In the genomic region with DNA sequence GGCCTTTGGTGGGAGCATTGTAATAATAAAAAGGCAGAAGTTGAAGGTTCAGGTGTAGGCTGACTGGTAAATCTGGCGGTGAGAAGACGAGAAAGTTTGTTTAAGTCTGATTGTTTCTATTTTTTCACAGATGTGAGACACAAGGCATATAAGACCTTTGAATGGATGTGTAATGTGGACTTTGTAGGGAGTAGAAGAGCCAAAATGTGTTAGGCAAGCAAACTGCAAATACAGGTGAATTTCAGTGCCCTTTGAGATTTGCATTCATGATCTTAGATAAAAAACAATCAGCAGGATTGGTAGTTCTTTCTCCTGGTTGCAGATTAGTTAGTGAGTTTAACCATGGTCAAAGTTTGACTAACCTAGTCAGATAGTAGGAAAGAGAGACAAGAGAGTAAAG, we compare ENCODE assay signal across 23 cellular contexts.
DNase-seq lines count a peak whose midpoint lies in the region; ATAC-seq and TF ChIP-seq lines count a peak whose summit lies in the region.
"Had no signal": no experiment of that assay in that cellular context is flagged by ENCODE, and none has a peak within 500 bp of the region (broad histone marks: within the 10 kb centered on the region; RNA-seq: fewer than 3 reads in every experiment).

No MANE protein-coding gene starts in this region.

- H3K9me3 ChIP-seq in liver (ENCODE audit: control insufficient read depth in 4 of 4, low read length in 3 of 4): peaks cover 0 to 3% (median 0%) of the 10 kb centered on the region in 4 donors
- no peaks in the 10 kb centered on the region for H3K9me3 ChIP-seq in mucosa of descending colon
- H3K9me3 ChIP-seq: BE2C, BLaER1 had no signal

- peaks cover 7% of the 10 kb centered on the region for H3K36me3 Mint-ChIP-seq in WTC11
- H3K36me3 Mint-ChIP-seq: CD14-positive monocyte; CD4-positive, alpha-beta memory T cell; CD4-positive, CD25-positive, alpha-beta regulatory T cell; CD8-positive, alpha-beta memory T cell had no signal

- whole genome bisulfite sequencing in liver: 51% methylated on average over 2 of the region's 2 CpGs

- H3K4me3 ChIP-seq in liver (ENCODE audit: low read depth in 1 of 3, low read length in 3 of 3) (no peak overlapping the region), mucosa of descending colon (no peak overlapping the region)
- H3K4me3 ChIP-seq: BLaER1, GM12878 had no signal

- peaks cover 14% of the 10 kb centered on the region for H3K9me3 Mint-ChIP-seq in WTC11

- H3K36me3 ChIP-seq in liver (ENCODE audit: control insufficient read depth in 4 of 4, insufficient read depth in 3 of 4, low read depth in 1 of 4, low read length in 3 of 4) (no peaks in the 10 kb centered on the region), mucosa of descending colon (ENCODE audit: low read depth) (no peaks in the 10 kb centered on the region)
- H3K36me3 ChIP-seq: BE2C, BLaER1 had no signal

- H3K4me3 Mint-ChIP-seq in WTC11: no peak overlapping the region
- H3K4me3 Mint-ChIP-seq: CD14-positive monocyte; CD4-positive, alpha-beta memory T cell; CD4-positive, CD25-positive, alpha-beta regulatory T cell; CD8-positive, alpha-beta memory T cell had no signal

- TF ChIP-seq CTCF in liver (IDR thresholded peaks at IDR 0.05; ENCODE audit: low read depth, low read length, missing input control) (no peak), WTC11 (IDR thresholded peaks at IDR 0.05) (no peak), mucosa of descending colon (IDR thresholded peaks at IDR 0.05) (no peak)

- TF ChIP-seq RAD21 in liver (IDR thresholded peaks at IDR 0.05): peak; percentile 68 to 70

- ATAC-seq in left lobe of liver (peak; percentile 98), WTC11 (no peak), mucosa of descending colon (no peak)
- ATAC-seq: GM12878 had no signal

- CTCF ChIA-PET in WTC11 (lab: Charles Lee): interaction anchor here (1.1 kb wide), 1 partner anchor 17 kb away, joined by 3 read pairs; no protein-coding TSS in a partner anchor

- H3K27me3 ChIP-seq in liver (ENCODE audit: control insufficient read depth in 4 of 4, insufficient read depth in 4 of 4, low read length in 3 of 4): no peaks in the 10 kb centered on the region
- H3K27me3 ChIP-seq: BE2C, BLaER1 had no signal

- H3K4me1 Mint-ChIP-seq in WTC11: peaks cover 17% of the 10 kb centered on the region
- H3K4me1 Mint-ChIP-seq: CD14-positive monocyte; CD4-positive, alpha-beta memory T cell; CD4-positive, CD25-positive, alpha-beta regulatory T cell; CD8-positive, alpha-beta memory T cell had no signal

- H3K27me3 Mint-ChIP-seq in WTC11 (ENCODE audit: low read depth): no peaks in the 10 kb centered on the region; the same call in 1 of the 2 replicates
- H3K27me3 Mint-ChIP-seq: CD4-positive, alpha-beta memory T cell; CD4-positive, CD25-positive, alpha-beta regulatory T cell had no signal

- no peak overlapping the region for H3K27ac Mint-ChIP-seq in WTC11
- H3K27ac Mint-ChIP-seq: CD14-positive monocyte; CD4-positive, alpha-beta memory T cell; CD4-positive, CD25-positive, alpha-beta regulatory T cell; CD8-positive, alpha-beta memory T cell had no signal

- H3K9ac ChIP-seq in liver (ENCODE audit: low read depth in 1 of 2, low read length in 2 of 2): peak overlapping the region in 1 of 2 donors; percentile 28
- H3K9ac ChIP-seq: BLaER1 had no signal

- POLR2A ChIA-PET in WTC11 (lab: Charles Lee): no interaction called here

- H3K4me1 ChIP-seq in liver (ENCODE audit: control insufficient read depth in 4 of 4, insufficient read depth in 4 of 4, low read length in 3 of 4) (peaks cover 0 to 6% (median 3%) of the 10 kb centered on the region in 4 donors), mucosa of descending colon (ENCODE audit: low read depth) (no peaks in the 10 kb centered on the region)
- H3K4me1 ChIP-seq: BE2C, BLaER1 had no signal

- peak overlapping the region; percentile 0 to 30 for H3K27ac ChIP-seq in liver (ENCODE audit: low read depth in 1 of 2, low read length in 2 of 2)
- H3K27ac ChIP-seq: BLaER1 had no signal

- DNase-seq in left lobe of liver (ENCODE audit: low spot score) (no peak), WTC11 (ENCODE audit: low spot score) (no peak), mucosa of descending colon (no peak)
- no peak for DNase-seq in stimulated activated naive CD4-positive, alpha-beta T cell treated with Interleukin-2 at 50 U/mL for 16 hours (lab: John Stamatoyannopoulos, UW)
- DNase-seq: 8988T; ACHN; BE2C; C1 segment of cervical spinal cord; CD4-positive, alpha-beta memory T cell; CD4-positive, CD25-positive, alpha-beta regulatory T cell; CD8-positive, alpha-beta memory T cell; COR-L47; DMS 273 treated with DMSO at 0.1 percent for 48 hours; DMS153; DMS53; DMS79; DND-41; EL; GDM1 had no signal

- intact Hi-C loops in mucosa of descending colon (cut with DNase I, micrococcal nuclease): no loop called here

TF ChIP-seq in liver, 16 proteins besides CTCF, POLR2A, EP300 and RAD21 (continues in another document):
- TF ChIP-seq FOXA1 (IDR thresholded peaks at IDR 0.05) (peak; percentile 72), GABPA (IDR thresholded peaks at IDR 0.05 in 1 of 2, conservative IDR thresholded peaks at IDR 0.05 in 1 of 2) (no peak), HNF4G (IDR thresholded peaks at IDR 0.05) (peak; percentile 90), HNF4A (conservative IDR thresholded peaks at IDR 0.05) (peak; percentile 97 to 99), NR2F2 (IDR thresholded peaks at IDR 0.05) (no peak), RXRA (IDR thresholded peaks at IDR 0.05) (peak; percentile 80 to 83), FOXA2 (IDR thresholded peaks at IDR 0.05) (peak; percentile 81)
- TF ChIP-seq, protein P1, sequence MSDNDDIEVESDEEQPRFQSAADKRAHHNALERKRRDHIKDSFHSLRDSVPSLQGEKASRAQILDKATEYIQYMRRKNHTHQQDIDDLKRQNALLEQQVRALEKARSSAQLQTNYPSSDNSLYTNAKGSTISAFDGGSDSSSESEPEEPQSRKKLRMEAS (IDR thresholded peaks at IDR 0.05): peak; percentile 68
- TF ChIP-seq, protein P2, sequence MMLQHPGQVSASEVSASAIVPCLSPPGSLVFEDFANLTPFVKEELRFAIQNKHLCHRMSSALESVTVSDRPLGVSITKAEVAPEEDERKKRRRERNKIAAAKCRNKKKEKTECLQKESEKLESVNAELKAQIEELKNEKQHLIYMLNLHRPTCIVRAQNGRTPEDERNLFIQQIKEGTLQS (IDR thresholded peaks at IDR 0.05): peak; percentile 70

TF ChIP-seq in WTC11, 78 proteins besides CTCF, POLR2A, EP300 and RAD21 (continues in another document):
- no peak for TF ChIP-seq CREM (CRISPR knock-in tag; IDR thresholded peaks at IDR 0.05)
- TF ChIP-seq, protein P3, sequence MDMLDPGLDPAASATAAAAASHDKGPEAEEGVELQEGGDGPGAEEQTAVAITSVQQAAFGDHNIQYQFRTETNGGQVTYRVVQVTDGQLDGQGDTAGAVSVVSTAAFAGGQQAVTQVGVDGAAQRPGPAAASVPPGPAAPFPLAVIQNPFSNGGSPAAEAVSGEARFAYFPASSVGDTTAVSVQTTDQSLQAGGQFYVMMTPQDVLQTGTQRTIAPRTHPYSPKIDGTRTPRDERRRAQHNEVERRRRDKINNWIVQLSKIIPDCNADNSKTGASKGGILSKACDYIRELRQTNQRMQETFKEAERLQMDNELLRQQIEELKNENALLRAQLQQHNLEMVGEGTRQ (CRISPR knock-in tag; IDR thresholded peaks at IDR 0.05): no peak
- TF ChIP-seq NFATC4 (CRISPR knock-in tag; IDR thresholded peaks at IDR 0.05): no peak
- no peak for TF ChIP-seq JUN (CRISPR knock-in tag; IDR thresholded peaks at IDR 0.05)
- no peak for TF ChIP-seq OVOL2 (CRISPR knock-in tag; IDR thresholded peaks at IDR 0.05; ENCODE audit: borderline replicate concordance)
- TF ChIP-seq, protein P4, sequence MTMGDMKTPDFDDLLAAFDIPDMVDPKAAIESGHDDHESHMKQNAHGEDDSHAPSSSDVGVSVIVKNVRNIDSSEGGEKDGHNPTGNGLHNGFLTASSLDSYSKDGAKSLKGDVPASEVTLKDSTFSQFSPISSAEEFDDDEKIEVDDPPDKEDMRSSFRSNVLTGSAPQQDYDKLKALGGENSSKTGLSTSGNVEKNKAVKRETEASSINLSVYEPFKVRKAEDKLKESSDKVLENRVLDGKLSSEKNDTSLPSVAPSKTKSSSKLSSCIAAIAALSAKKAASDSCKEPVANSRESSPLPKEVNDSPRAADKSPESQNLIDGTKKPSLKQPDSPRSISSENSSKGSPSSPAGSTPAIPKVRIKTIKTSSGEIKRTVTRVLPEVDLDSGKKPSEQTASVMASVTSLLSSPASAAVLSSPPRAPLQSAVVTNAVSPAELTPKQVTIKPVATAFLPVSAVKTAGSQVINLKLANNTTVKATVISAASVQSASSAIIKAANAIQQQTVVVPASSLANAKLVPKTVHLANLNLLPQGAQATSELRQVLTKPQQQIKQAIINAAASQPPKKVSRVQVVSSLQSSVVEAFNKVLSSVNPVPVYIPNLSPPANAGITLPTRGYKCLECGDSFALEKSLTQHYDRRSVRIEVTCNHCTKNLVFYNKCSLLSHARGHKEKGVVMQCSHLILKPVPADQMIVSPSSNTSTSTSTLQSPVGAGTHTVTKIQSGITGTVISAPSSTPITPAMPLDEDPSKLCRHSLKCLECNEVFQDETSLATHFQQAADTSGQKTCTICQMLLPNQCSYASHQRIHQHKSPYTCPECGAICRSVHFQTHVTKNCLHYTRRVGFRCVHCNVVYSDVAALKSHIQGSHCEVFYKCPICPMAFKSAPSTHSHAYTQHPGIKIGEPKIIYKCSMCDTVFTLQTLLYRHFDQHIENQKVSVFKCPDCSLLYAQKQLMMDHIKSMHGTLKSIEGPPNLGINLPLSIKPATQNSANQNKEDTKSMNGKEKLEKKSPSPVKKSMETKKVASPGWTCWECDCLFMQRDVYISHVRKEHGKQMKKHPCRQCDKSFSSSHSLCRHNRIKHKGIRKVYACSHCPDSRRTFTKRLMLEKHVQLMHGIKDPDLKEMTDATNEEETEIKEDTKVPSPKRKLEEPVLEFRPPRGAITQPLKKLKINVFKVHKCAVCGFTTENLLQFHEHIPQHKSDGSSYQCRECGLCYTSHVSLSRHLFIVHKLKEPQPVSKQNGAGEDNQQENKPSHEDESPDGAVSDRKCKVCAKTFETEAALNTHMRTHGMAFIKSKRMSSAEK (CRISPR knock-in tag; IDR thresholded peaks at IDR 0.05; ENCODE audit: borderline replicate concordance): no peak
- TF ChIP-seq RELA (CRISPR knock-in tag; IDR thresholded peaks at IDR 0.05; ENCODE audit: borderline replicate concordance): no peak
- TF ChIP-seq, protein P5, sequence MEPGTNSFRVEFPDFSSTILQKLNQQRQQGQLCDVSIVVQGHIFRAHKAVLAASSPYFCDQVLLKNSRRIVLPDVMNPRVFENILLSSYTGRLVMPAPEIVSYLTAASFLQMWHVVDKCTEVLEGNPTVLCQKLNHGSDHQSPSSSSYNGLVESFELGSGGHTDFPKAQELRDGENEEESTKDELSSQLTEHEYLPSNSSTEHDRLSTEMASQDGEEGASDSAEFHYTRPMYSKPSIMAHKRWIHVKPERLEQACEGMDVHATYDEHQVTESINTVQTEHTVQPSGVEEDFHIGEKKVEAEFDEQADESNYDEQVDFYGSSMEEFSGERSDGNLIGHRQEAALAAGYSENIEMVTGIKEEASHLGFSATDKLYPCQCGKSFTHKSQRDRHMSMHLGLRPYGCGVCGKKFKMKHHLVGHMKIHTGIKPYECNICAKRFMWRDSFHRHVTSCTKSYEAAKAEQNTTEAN (CRISPR knock-in tag; IDR thresholded peaks at IDR 0.05): no peak
